Comparison of ENCODE assay signal across 23 cellular contexts in genomic region chr1:53637726-53638640, GRCh38.
DNase-seq lines count a peak whose midpoint lies in the region; ATAC-seq and TF ChIP-seq lines count a peak whose summit lies in the region.
"Had no signal": no experiment of that assay in that cellular context is flagged by ENCODE, and none has a peak within 500 bp of the region (broad histone marks: within the 10 kb centered on the region; RNA-seq: fewer than 3 reads in every experiment).

No MANE protein-coding gene starts in this region.

- H3K27me3 Mint-ChIP-seq in activated T-cell treated with anti-CD3 and anti-CD28 coated beads, Interleukin-2, amount 50 U/mL, for 24 hours = no peaks in the 10 kb centered on the region
- H3K27me3 Mint-ChIP-seq: activated naive CD4-positive, alpha-beta T cell treated with anti-CD3 and anti-CD28 coated beads, Interleukin-2, amount 50 U/mL, for 24 hours had no signal

- TF ChIP-seq CTCF in dorsolateral prefrontal cortex (IDR thresholded peaks at IDR 0.05 in 54 of 56, conservative IDR thresholded peaks at IDR 0.05 in 2 of 56; ENCODE audit: low read depth in 1 of 56, partially characterized antibody in 56 of 56) (no peak), spleen (IDR thresholded peaks at IDR 0.05 in 8 of 11, conservative IDR thresholded peaks at IDR 0.05 in 3 of 11) (no peak)

- no peaks in the 10 kb centered on the region for H3K36me3 Mint-ChIP-seq in activated T-cell treated with anti-CD3 and anti-CD28 coated beads, Interleukin-2, amount 50 U/mL, for 24 hours (ENCODE audit: low read depth)
- H3K36me3 Mint-ChIP-seq: activated naive CD4-positive, alpha-beta T cell treated with anti-CD3 and anti-CD28 coated beads, Interleukin-2, amount 50 U/mL, for 24 hours had no signal

- H3K27me3 ChIP-seq in dorsolateral prefrontal cortex (no peaks in the 10 kb centered on the region), spleen (replicated peaks in 1 of 7) (no peaks in the 10 kb centered on the region)
- H3K27me3 ChIP-seq: esophagus squamous epithelium had no signal

- no peaks in the 10 kb centered on the region for H3K36me3 ChIP-seq in spleen
- H3K36me3 ChIP-seq: esophagus squamous epithelium had no signal

- intact Hi-C loops in dorsolateral prefrontal cortex (cut with DNase I) (no loop called here), spleen (cut with DNase I; ENCODE audit: low total_unique reads) (no loop called here)

- no peak overlapping the region for H3K4me3 ChIP-seq in dorsolateral prefrontal cortex
- H3K4me3 ChIP-seq in spleen = no peak overlapping the region
- H3K4me3 ChIP-seq: esophagus squamous epithelium, smooth muscle cell had no signal

- no peak overlapping the region for H3K4me3 Mint-ChIP-seq in activated T-cell treated with anti-CD3 and anti-CD28 coated beads, Interleukin-2, amount 50 U/mL, for 24 hours
- H3K4me3 Mint-ChIP-seq: activated naive CD4-positive, alpha-beta T cell treated with anti-CD3 and anti-CD28 coated beads, Interleukin-2, amount 50 U/mL, for 24 hours; B cell; effector memory CD8-positive, alpha-beta T cell; nephron progenitor cell had no signal

- no peak for ATAC-seq in GM18517 (IDR thresholded peaks at IDR 0.05; ENCODE audit: unreplicated experiment)
- ATAC-seq: effector memory CD8-positive, alpha-beta T cell; left colon had no signal

- no peaks in the 10 kb centered on the region for H3K4me1 Mint-ChIP-seq in activated T-cell treated with anti-CD3 and anti-CD28 coated beads, Interleukin-2, amount 50 U/mL, for 24 hours (ENCODE audit: low read depth)
- H3K4me1 Mint-ChIP-seq: activated naive CD4-positive, alpha-beta T cell treated with anti-CD3 and anti-CD28 coated beads, Interleukin-2, amount 50 U/mL, for 24 hours; B cell had no signal

- no peak for TF ChIP-seq POLR2A in spleen (IDR thresholded peaks at IDR 0.05)

- DNase-seq in activated T-cell treated with anti-CD3 and anti-CD28 coated beads, Interleukin-2, amount 50 U/mL, for 24 hours = peak; percentile 6
- DNase-seq in activated T-cell treated with anti-CD3 and anti-CD28 coated beads, Interleukin-2, amount 50 U/mL, for 48 hours = no peak
- DNase-seq in MV-4-11 (lab: John Stamatoyannopoulos, UW) (peak; percentile 64), dorsolateral prefrontal cortex (peak in 7 of 10 donors; percentile 1 to 26 (median 13)), spleen (peak; percentile 55), midbrain (lab: John Stamatoyannopoulos, UW) (no peak), HT-29 (ENCODE audit: low spot score) (no peak)
- DNase-seq: activated CD4-positive, alpha-beta T cell treated with anti-CD3 and anti-CD28 coated beads, Interleukin-2, amount 50 U/mL, for 1 hour; activated T-cell treated with anti-CD3 and anti-CD28 coated beads for 4 hours; Caco-2; effector memory CD8-positive, alpha-beta T cell; esophagus squamous epithelium; HCEC 1CT; left colon; NCI-H1417 treated with DMSO at 0.1 percent for 48 hours; NCI-H2171 treated with DMSO at 0.1 percent for 48 hours; NCI-H526 treated with DMSO at 0.1 percent for 48 hours; nephron progenitor cell had no signal

- H3K9me3 Mint-ChIP-seq in activated T-cell treated with anti-CD3 and anti-CD28 coated beads, Interleukin-2, amount 50 U/mL, for 24 hours = no peaks in the 10 kb centered on the region
- H3K9me3 Mint-ChIP-seq: activated naive CD4-positive, alpha-beta T cell treated with anti-CD3 and anti-CD28 coated beads, Interleukin-2, amount 50 U/mL, for 24 hours; effector memory CD8-positive, alpha-beta T cell; nephron progenitor cell had no signal

- H3K27ac ChIP-seq in dorsolateral prefrontal cortex (no peak overlapping the region), spleen (no peak overlapping the region)
- H3K27ac ChIP-seq: esophagus squamous epithelium, RWPE1 had no signal

- no peaks in the 10 kb centered on the region for H3K4me1 ChIP-seq in spleen
- H3K4me1 ChIP-seq: Caco-2, esophagus squamous epithelium had no signal

- WGBS in spleen, 5 donors = 56 to 68% (median 61%) methylated on average over 8 to 13 of the region's 13 CpGs

- H3K9me3 ChIP-seq in spleen = no peaks in the 10 kb centered on the region
- H3K9me3 ChIP-seq: Caco-2, esophagus squamous epithelium had no signal

- no peak overlapping the region for H3K27ac Mint-ChIP-seq in activated T-cell treated with anti-CD3 and anti-CD28 coated beads, Interleukin-2, amount 50 U/mL, for 24 hours
- H3K27ac Mint-ChIP-seq: activated naive CD4-positive, alpha-beta T cell treated with anti-CD3 and anti-CD28 coated beads, Interleukin-2, amount 50 U/mL, for 24 hours; B cell; nephron progenitor cell had no signal

Comparison
In these comparisons a context has a peak if more than half of its experiments do, and no peak if none do; other contexts are left out.
1. DNase-seq: peak in activated T-cell treated with anti-CD3 and anti-CD28 coated beads, Interleukin-2, amount 50 U/mL, for 24 hours (single experiment), MV-4-11 (single experiment), dorsolateral prefrontal cortex (7 of 10) and spleen (single experiment); none in activated T-cell treated with anti-CD3 and anti-CD28 coated beads, Interleukin-2, amount 50 U/mL, for 48 hours (0 of 2), midbrain (single experiment) and HT-29 (single experiment).